In genomic region chr2:168346725-168347477, GRCh38 we compare ENCODE assay signal across 8 cellular contexts.
A peak's percentile ranks its signal among the peaks of the same experiment; 100 is the strongest.
DNase-seq lines count a peak whose midpoint lies in the region; ATAC-seq and TF ChIP-seq lines count a peak whose summit lies in the region.

No MANE protein-coding gene starts in this region.

- peak overlapping the region; percentile 51 for H3K27ac Mint-ChIP-seq in activated naive CD4-positive, alpha-beta T cell treated with anti-CD3 and anti-CD28 coated beads, Interleukin-2, amount 50 U/mL, for 24 hours

- H2AFZ ChIP-seq in parathyroid adenoma: peak overlapping the region; percentile 92

- peak; percentile 88 for DNase-seq in DMS53 (lab: John Stamatoyannopoulos, UW)
- peak; percentile 68 for DNase-seq in SK-MEL-5 (ENCODE audit: low read depth, low spot score)
- peak; percentile 24 to 92 (median 76) for DNase-seq in head of caudate nucleus
- peak; percentile 74 for DNase-seq in transverse colon

- H3K27ac ChIP-seq in KOPT-K1 (ENCODE audit: low read depth, low read length, poor library complexity, severe bottlenecking) (peak overlapping the region; percentile 57), parathyroid adenoma (no peak overlapping the region), transverse colon (peak overlapping the region; percentile 26 to 78 (median 66))

- TF ChIP-seq EP300 in transverse colon (IDR thresholded peaks at IDR 0.05; ENCODE audit: low read depth): no peak

- intact Hi-C loops in head of caudate nucleus (cut with DNase I): loop anchor here (5.0 kb wide), 1 partner anchor 410 kb away; no protein-coding TSS in a partner anchor
- intact Hi-C loops in transverse colon (cut with DNase I; ENCODE audit: low total_unique reads): loop anchor here (5.0 kb wide), 2 partner anchors 410 to 575 kb away; no protein-coding TSS in a partner anchor

- H3K4me3 ChIP-seq in parathyroid adenoma (ENCODE audit: low read depth, low read length) (peak overlapping the region; percentile 40), transverse colon (peak overlapping the region; percentile 33 to 62 (median 34))

- H3K9me3 ChIP-seq in KOPT-K1 (ENCODE audit: insufficient read depth, low read length, poor library complexity, severe bottlenecking) (no peaks in the 10 kb centered on the region), parathyroid adenoma (ENCODE audit: control insufficient read depth, low read length) (no peaks in the 10 kb centered on the region), transverse colon (no peaks in the 10 kb centered on the region)

- no peaks in the 10 kb centered on the region for H3K4me1 ChIP-seq in parathyroid adenoma
- peaks cover 0 to 19% (median 8%) of the 10 kb centered on the region in 4 donors for H3K4me1 ChIP-seq in transverse colon

- H3K36me3 ChIP-seq in KOPT-K1 (ENCODE audit: insufficient read depth, low read length) (no peaks in the 10 kb centered on the region), parathyroid adenoma (ENCODE audit: control insufficient read depth, insufficient read depth, low read length) (no peaks in the 10 kb centered on the region), transverse colon (no peaks in the 10 kb centered on the region)

- peaks cover 5% of the 10 kb centered on the region for H3K27me3 Mint-ChIP-seq in activated naive CD4-positive, alpha-beta T cell treated with anti-CD3 and anti-CD28 coated beads, Interleukin-2, amount 50 U/mL, for 24 hours

- no peaks in the 10 kb centered on the region for H3K36me3 Mint-ChIP-seq in activated naive CD4-positive, alpha-beta T cell treated with anti-CD3 and anti-CD28 coated beads, Interleukin-2, amount 50 U/mL, for 24 hours

- no peaks in the 10 kb centered on the region for H3K9me3 Mint-ChIP-seq in activated naive CD4-positive, alpha-beta T cell treated with anti-CD3 and anti-CD28 coated beads, Interleukin-2, amount 50 U/mL, for 24 hours

- TF ChIP-seq POLR2A in transverse colon (IDR thresholded peaks at IDR 0.05): no peak

- TF ChIP-seq CTCF in parathyroid adenoma (IDR thresholded peaks at IDR 0.05) (peak; percentile 84), transverse colon (IDR thresholded peaks at IDR 0.05) (peak; percentile 83 to 94 (median 87))

- H3K4me1 Mint-ChIP-seq in activated naive CD4-positive, alpha-beta T cell treated with anti-CD3 and anti-CD28 coated beads, Interleukin-2, amount 50 U/mL, for 24 hours: peaks cover 8% of the 10 kb centered on the region

- H3K4me3 Mint-ChIP-seq in activated naive CD4-positive, alpha-beta T cell treated with anti-CD3 and anti-CD28 coated beads, Interleukin-2, amount 50 U/mL, for 24 hours: peak overlapping the region; percentile 94

- H3K4me2 ChIP-seq in parathyroid adenoma (ENCODE audit: low read length): peak overlapping the region; percentile 66

- no peaks in the 10 kb centered on the region for H3K79me2 ChIP-seq in parathyroid adenoma

- ATAC-seq in GM21619 (IDR thresholded peaks at IDR 0.05; ENCODE audit: unreplicated experiment): peak; percentile 84

- H3K27me3 ChIP-seq in parathyroid adenoma (ENCODE audit: control insufficient read depth, insufficient read depth, low read length): no peaks in the 10 kb centered on the region
- no peaks in the 10 kb centered on the region for H3K27me3 ChIP-seq in transverse colon

- WGBS in transverse colon (ENCODE audit: low coverage in 1 of 2), 2 donors: 5 to 17% methylated on average over 7 to 13 of the region's 13 CpGs

- in situ Hi-C loops in SK-MEL-5 (cut with HindIII; ENCODE audit: low pct_unique_long_range_greater_than_20kb, low sequenced_read_pairs): no loop called here
- in situ Hi-C loops in transverse colon (cut with MboI; ENCODE audit: low pct_ligation_motif_present in 1 of 4, low pct_unique_long_range_greater_than_20kb in 1 of 4, low sequenced_read_pairs in 3 of 4): loop anchor here (5.0 to 25.0 kb wide), 6 partner anchors 348 to 578 kb away; partner anchors contain the start of gene G6PC2 (in 2 of the 4)

- no peak overlapping the region for H3K9ac ChIP-seq in parathyroid adenoma
